Comparison of ENCODE assay signal across 1 cellular context in genomic region chr11:123188508-123189165, GRCh38.
TF ChIP-seq lines count a peak whose summit lies in the region.

No MANE protein-coding gene starts in this region.

TF ChIP-seq in SK-N-SH, 30 proteins besides CTCF, POLR2A, EP300 and RAD21 (continued from another document):
- TF ChIP-seq REST (IDR thresholded peaks at IDR 0.05; ENCODE audit: low read depth, low read length) (0 out of 2 replicates have a peak, but pooled peaks have one; percentile 8), GATA2 (CRISPR knock-in tag; IDR thresholded peaks at IDR 0.05) (no peak), TCF12 (IDR thresholded peaks at IDR 0.05) (peak; percentile 87), SIN3A (IDR thresholded peaks at IDR 0.05; ENCODE audit: borderline replicate concordance, low read depth, low read length) (no peak), YY1 (IDR thresholded peaks at IDR 0.05; ENCODE audit: low read depth) (no peak), NFIC (IDR thresholded peaks at IDR 0.05; ENCODE audit: borderline replicate concordance) (peak; percentile 65; the same call in 1 of the 2 replicates), USF2 (IDR thresholded peaks at IDR 0.05; ENCODE audit: borderline replicate concordance, low read depth, low read length) (no peak)
